In the genomic region with DNA sequence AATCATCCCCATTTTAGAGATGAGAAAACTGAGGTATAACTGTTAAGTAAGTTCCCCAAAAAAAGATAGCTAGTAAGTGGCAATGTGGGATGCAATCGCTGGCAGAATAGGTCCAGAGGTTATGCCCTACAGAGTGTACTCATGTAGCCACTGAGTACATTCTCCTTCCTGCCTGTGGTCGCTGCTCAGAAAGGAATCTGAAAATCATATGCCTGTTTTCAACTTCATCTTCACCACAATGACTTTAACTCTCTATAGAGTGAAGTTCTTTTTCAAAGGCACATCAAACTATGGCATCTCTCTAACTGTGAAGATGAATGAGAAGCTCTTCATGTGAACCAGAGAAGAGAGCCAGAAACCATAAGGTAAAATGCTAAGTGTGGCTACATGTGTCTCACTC, we compare ENCODE assay signal across 21 cellular contexts.
"Had no signal": no experiment of that assay in that cellular context is flagged by ENCODE, and none has a peak within 500 bp of the region (broad histone marks: within the 10 kb centered on the region; RNA-seq: fewer than 3 reads in every experiment).

No MANE protein-coding gene starts in this region.

- H3K27me3 Mint-ChIP-seq: naive B cell; progenitor cell of endocrine pancreas; stimulated activated naive CD8-positive, alpha-beta T cell treated with anti-CD3 and anti-CD28 coated beads, Interleukin-15, Interleukin-2, amounts not matched to agents 100 ng/mL and 50 ng/mL, for 24 hours had no signal

- H3K36me3 Mint-ChIP-seq: naive B cell had no signal

- H3K4me2 ChIP-seq: smooth muscle cell had no signal

- H3K4me1 Mint-ChIP-seq: nephron had no signal

- H3K27me3 ChIP-seq: dorsolateral prefrontal cortex, heart left ventricle, pancreas, testis, tibial nerve, upper lobe of right lung, vagina had no signal

- H3K9me3 Mint-ChIP-seq: naive B cell; nephron; stimulated activated naive CD8-positive, alpha-beta T cell treated with anti-CD3 and anti-CD28 coated beads, Interleukin-15, Interleukin-2, amounts not matched to agents 100 ng/mL and 50 ng/mL, for 24 hours had no signal

- H3K4me1 ChIP-seq: heart left ventricle, pancreas, testis, upper lobe of right lung, vagina had no signal

- H3K4me3 ChIP-seq: dorsolateral prefrontal cortex, heart left ventricle, lung, pancreas, smooth muscle cell, testis, tibial nerve, upper lobe of right lung, vagina had no signal

- H3K27ac Mint-ChIP-seq: naive B cell, nephron, progenitor cell of endocrine pancreas had no signal

- H3K9me3 ChIP-seq: heart left ventricle, pancreas, testis, tibial nerve, upper lobe of right lung, vagina had no signal

- H3K36me3 ChIP-seq: heart left ventricle, pancreas, tibial nerve, upper lobe of right lung, vagina had no signal

- H3K27ac ChIP-seq: dorsolateral prefrontal cortex, heart left ventricle, pancreas, testis, tibial nerve, upper lobe of right lung, vagina had no signal

- H3K4me3 Mint-ChIP-seq: naive B cell; nephron; stimulated activated naive CD8-positive, alpha-beta T cell treated with anti-CD3 and anti-CD28 coated beads, Interleukin-15, Interleukin-2, amounts not matched to agents 100 ng/mL and 50 ng/mL, for 24 hours had no signal

- ATAC-seq: heart left ventricle, left colon, left ventricle myocardium superior, pancreas, right cardiac atrium, upper lobe of right lung had no signal

- DNase-seq: dorsolateral prefrontal cortex; effector CD8-positive, alpha-beta T cell; heart left ventricle; hippocampal formation; left colon; left ventricle myocardium superior; mesendoderm; naive B cell; occipital lobe; pancreas; right cardiac atrium; stimulated activated CD4-positive, alpha-beta T cell treated with anti-CD3 and anti-CD28 coated beads, Interleukin-2, amount 100 ng/mL, for 48 hours; testis; upper lobe of right lung had no signal
